ENCODE assay signal across 1 cellular context in genomic region chr17:17972126-17972951, GRCh38.
A peak's percentile ranks its signal among the peaks of the same experiment; 100 is the strongest.
TF ChIP-seq lines count a peak whose summit lies in the region.

A gene with protein sequence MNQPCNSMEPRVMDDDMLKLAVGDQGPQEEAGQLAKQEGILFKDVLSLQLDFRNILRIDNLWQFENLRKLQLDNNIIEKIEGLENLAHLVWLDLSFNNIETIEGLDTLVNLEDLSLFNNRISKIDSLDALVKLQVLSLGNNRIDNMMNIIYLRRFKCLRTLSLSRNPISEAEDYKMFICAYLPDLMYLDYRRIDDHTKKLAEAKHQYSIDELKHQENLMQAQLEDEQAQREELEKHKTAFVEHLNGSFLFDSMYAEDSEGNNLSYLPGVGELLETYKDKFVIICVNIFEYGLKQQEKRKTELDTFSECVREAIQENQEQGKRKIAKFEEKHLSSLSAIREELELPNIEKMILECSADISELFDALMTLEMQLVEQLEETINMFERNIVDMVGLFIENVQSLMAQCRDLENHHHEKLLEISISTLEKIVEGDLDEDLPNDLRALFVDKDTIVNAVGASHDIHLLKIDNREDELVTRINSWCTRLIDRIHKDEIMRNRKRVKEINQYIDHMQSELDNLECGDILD (plus strand): TSS chr17:17972862. CDS start chr17:17977599, 4,737 bp downstream.
TOM1L2 (minus strand) TSS chr17:17972400; CDS start chr17:17972313, 87 bp downstream.

TF ChIP-seq in GM12878, 131 proteins besides CTCF, POLR2A, EP300 and RAD21 (continued from another document):
- TF ChIP-seq PRDM15 (CRISPR knock-in tag; IDR thresholded peaks at IDR 0.05) (peak; percentile 97), SIX5 (IDR thresholded peaks at IDR 0.05; ENCODE audit: low read depth, low read length, severe bottlenecking) (no peak), HCFC1 (IDR thresholded peaks at IDR 0.05; ENCODE audit: low read length) (peak; percentile 47; the same call in 1 of the 2 replicates), NR2C1 (IDR thresholded peaks at IDR 0.05) (peak; percentile 95), HDAC2 (IDR thresholded peaks at IDR 0.05) (no peak), TARDBP (IDR thresholded peaks at IDR 0.05; ENCODE audit: borderline replicate concordance) (no peak), ZBTB40 (IDR thresholded peaks at IDR 0.05; ENCODE audit: borderline replicate concordance) (peak; percentile 90; the same call in 1 of the 2 replicates), LARP7 (IDR thresholded peaks at IDR 0.05) (peak; percentile 13; the same call in 1 of the 2 replicates), ATF7 (IDR thresholded peaks at IDR 0.05; ENCODE audit: low read depth) (peak; percentile 92), E4F1 (IDR thresholded peaks at IDR 0.05; ENCODE audit: borderline replicate concordance, partially characterized antibody) (peak; percentile 82), KDM1A (IDR thresholded peaks at IDR 0.05; ENCODE audit: borderline replicate concordance) (no peak), CBX5 (IDR thresholded peaks at IDR 0.05; ENCODE audit: low read depth) (no peak), BACH1 (IDR thresholded peaks at IDR 0.05; ENCODE audit: borderline replicate concordance) (peak; percentile 54), YBX1 (IDR thresholded peaks at IDR 0.05) (no peak), CHD2 (IDR thresholded peaks at IDR 0.05; ENCODE audit: borderline replicate concordance, low read depth, low read length) (peak; percentile 98), USF1 (IDR thresholded peaks at IDR 0.05; ENCODE audit: borderline replicate concordance, extremely low read length, insufficient read depth, low read depth, low read length) (peak; percentile 82), RUNX3 (IDR thresholded peaks at IDR 0.05; ENCODE audit: low read length) (peak; percentile 44; the same call in 1 of the 2 replicates)
- TF ChIP-seq, protein P1, sequence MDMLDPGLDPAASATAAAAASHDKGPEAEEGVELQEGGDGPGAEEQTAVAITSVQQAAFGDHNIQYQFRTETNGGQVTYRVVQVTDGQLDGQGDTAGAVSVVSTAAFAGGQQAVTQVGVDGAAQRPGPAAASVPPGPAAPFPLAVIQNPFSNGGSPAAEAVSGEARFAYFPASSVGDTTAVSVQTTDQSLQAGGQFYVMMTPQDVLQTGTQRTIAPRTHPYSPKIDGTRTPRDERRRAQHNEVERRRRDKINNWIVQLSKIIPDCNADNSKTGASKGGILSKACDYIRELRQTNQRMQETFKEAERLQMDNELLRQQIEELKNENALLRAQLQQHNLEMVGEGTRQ (IDR thresholded peaks at IDR 0.05; ENCODE audit: borderline replicate concordance, low read depth, low read length): peak; percentile 97
